Comparison of ENCODE assay signal across 8 cellular contexts in genomic region chr9:128881627-128881883, GRCh38. TPM values are rescaled to one million over a fixed set of nuclear protein-coding genes. Genes with fewer than 3 reads are reported as not detected.
DNase-seq lines count a peak whose midpoint lies in the region; ATAC-seq and TF ChIP-seq lines count a peak whose summit lies in the region.

No MANE protein-coding gene starts in this region.

- no peaks in the 10 kb centered on the region for H3K27me3 ChIP-seq in foreskin keratinocyte

- TF ChIP-seq CTCF in foreskin keratinocyte (conservative IDR thresholded peaks at IDR 0.05), result no peak
- no peak for TF ChIP-seq CTCF in retinal pigment epithelial cell (conservative IDR thresholded peaks at IDR 0.05; ENCODE audit: low read depth, low read length)
- no peak for TF ChIP-seq CTCF in GM20000 (IDR thresholded peaks at IDR 0.05; ENCODE audit: extremely low read depth, missing control alignments)

- H3K27ac ChIP-seq in foreskin keratinocyte, result peak overlapping the region; percentile 16

- no peak for DNase-seq in foreskin keratinocyte
- DNase-seq in retinal pigment epithelial cell (ENCODE audit: low read depth), result no peak
- no peak for DNase-seq in NCI-H69 (lab: John Stamatoyannopoulos, UW)
- no peak for DNase-seq in GM20000 (ENCODE audit: low spot score)

- ATAC-seq in GM18511 (IDR thresholded peaks at IDR 0.05; ENCODE audit: unreplicated experiment), result peak; percentile 24
- peak; percentile 71 for ATAC-seq in SK-N-SH treated with all-trans-retinoic acid at 6 μM for 48 hours
- ATAC-seq in foreskin keratinocyte, result no peak
- no peak for ATAC-seq in GM19397 (IDR thresholded peaks at IDR 0.05; ENCODE audit: unreplicated experiment)
- ATAC-seq in HG02759 (IDR thresholded peaks at IDR 0.05; ENCODE audit: unreplicated experiment), result no peak

- peaks cover 14% of the 10 kb centered on the region for H3K4me1 ChIP-seq in foreskin keratinocyte

- peak overlapping the region; percentile 78 for H3K4me3 ChIP-seq in retinal pigment epithelial cell (ENCODE audit: low read length)

TF ChIP-seq in SK-N-SH treated with all-trans-retinoic acid at 6 μM for 48 hours, 23 proteins besides CTCF, POLR2A, EP300 and RAD21:
- TF ChIP-seq SNAI2 (CRISPR knock-in tag; IDR thresholded peaks at IDR 0.05) (no peak), ZFP3 (CRISPR knock-in tag; IDR thresholded peaks at IDR 0.05) (no peak), TSHZ2 (CRISPR knock-in tag; IDR thresholded peaks at IDR 0.05) (no peak), ESRRG (CRISPR knock-in tag; IDR thresholded peaks at IDR 0.05) (no peak), GLIS3 (CRISPR knock-in tag; IDR thresholded peaks at IDR 0.05) (no peak), OSR1 (CRISPR knock-in tag; IDR thresholded peaks at IDR 0.05) (no peak), ZNF70 (CRISPR knock-in tag; IDR thresholded peaks at IDR 0.05) (no peak), CSDC2 (CRISPR knock-in tag; IDR thresholded peaks at IDR 0.05) (no peak), ISL1 (CRISPR knock-in tag; IDR thresholded peaks at IDR 0.05) (no peak), ZNF565 (CRISPR knock-in tag; conservative IDR thresholded peaks at IDR 0.05; ENCODE audit: low read depth) (no peak), ZFP30 (CRISPR knock-in tag; IDR thresholded peaks at IDR 0.05) (no peak), ZNF8 (CRISPR knock-in tag; IDR thresholded peaks at IDR 0.05) (no peak), BACH2 (CRISPR knock-in tag; IDR thresholded peaks at IDR 0.05; ENCODE audit: borderline replicate concordance) (no peak), ZC3H10 (CRISPR knock-in tag; IDR thresholded peaks at IDR 0.05) (no peak), TOX (CRISPR knock-in tag; IDR thresholded peaks at IDR 0.05; ENCODE audit: borderline replicate concordance) (no peak), PATZ1 (CRISPR knock-in tag; IDR thresholded peaks at IDR 0.05; ENCODE audit: borderline replicate concordance) (no peak)
- TF ChIP-seq, protein P1, sequence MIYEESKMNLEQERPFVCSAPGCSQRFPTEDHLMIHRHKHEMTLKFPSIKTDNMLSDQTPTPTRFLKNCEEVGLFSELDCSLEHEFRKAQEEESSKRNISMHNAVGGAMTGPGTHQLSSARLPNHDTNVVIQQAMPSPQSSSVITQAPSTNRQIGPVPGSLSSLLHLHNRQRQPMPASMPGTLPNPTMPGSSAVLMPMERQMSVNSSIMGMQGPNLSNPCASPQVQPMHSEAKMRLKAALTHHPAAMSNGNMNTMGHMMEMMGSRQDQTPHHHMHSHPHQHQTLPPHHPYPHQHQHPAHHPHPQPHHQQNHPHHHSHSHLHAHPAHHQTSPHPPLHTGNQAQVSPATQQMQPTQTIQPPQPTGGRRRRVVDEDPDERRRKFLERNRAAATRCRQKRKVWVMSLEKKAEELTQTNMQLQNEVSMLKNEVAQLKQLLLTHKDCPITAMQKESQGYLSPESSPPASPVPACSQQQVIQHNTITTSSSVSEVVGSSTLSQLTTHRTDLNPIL (CRISPR knock-in tag; IDR thresholded peaks at IDR 0.05; ENCODE audit: low read depth), result no peak

RNA-seq across cellular contexts. Expression of gene KYAT1, which starts 0.2 kb away (rescaled TPM):
- 13.2 and 16.2 TPM in 2 replicates for total RNA-seq in foreskin keratinocyte
- polyA plus RNA-seq in foreskin keratinocyte, result 13.0 and 16.4 TPM in 2 replicates

RNA-seq across cellular contexts. Expression of gene LRRC8A, which starts 0.4 kb away (rescaled TPM):
- 127 and 152 TPM in 2 replicates for total RNA-seq in foreskin keratinocyte
- 74.0 and 81.3 TPM in 2 replicates for polyA plus RNA-seq in foreskin keratinocyte

RNA-seq across cellular contexts. Expression of gene PHYHD1, which starts 39.2 kb away (rescaled TPM):
- total RNA-seq in foreskin keratinocyte, result 8.2 and 12.9 TPM in 2 replicates
- polyA plus RNA-seq in foreskin keratinocyte, result 11.6 and 19.9 TPM in 2 replicates

RNA-seq across cellular contexts. Expression of gene SPOUT1, which starts 52.0 kb away (rescaled TPM):
- 32.0 and 35.9 TPM in 2 replicates for total RNA-seq in foreskin keratinocyte
- polyA plus RNA-seq in foreskin keratinocyte, result 58.9 and 61.1 TPM in 2 replicates

Comparison
In these comparisons a context has a peak if more than half of its experiments do, and no peak if none do; other contexts are left out.
1. ATAC-seq: peak in GM18511 (single experiment) and SK-N-SH treated with all-trans-retinoic acid at 6 μM for 48 hours (single experiment); none in foreskin keratinocyte (single experiment), GM19397 (single experiment) and HG02759 (single experiment).